In the genomic region with DNA sequence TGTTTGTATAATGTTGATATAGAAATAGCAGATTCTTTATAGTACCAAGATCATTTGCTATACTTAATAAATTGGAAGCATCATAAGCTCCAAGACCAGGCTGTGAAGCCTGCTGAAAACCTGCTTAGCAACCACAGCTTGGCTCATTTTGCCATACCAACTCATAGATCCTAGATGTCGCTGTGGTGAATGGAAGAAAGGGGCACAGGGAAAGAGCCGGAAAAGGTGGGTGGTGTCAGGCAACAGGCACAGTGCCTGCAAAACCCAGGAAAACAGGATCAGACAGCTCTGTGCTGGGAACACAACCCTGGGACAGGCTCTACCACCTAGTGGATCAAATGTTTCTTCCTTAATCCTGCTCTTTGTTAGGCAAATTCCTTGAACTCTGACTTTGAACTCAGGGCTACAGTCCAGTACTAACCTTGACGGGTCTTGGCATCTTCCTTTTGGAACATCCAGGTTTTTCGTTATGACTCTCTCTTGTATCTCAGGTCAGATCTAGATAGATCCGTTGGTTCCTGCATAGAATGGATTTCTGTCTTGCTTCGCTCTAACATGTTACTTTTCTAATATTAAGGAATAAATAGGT, we compare ENCODE assay signal across 8 cellular contexts. TPM values are rescaled to one million over a fixed set of nuclear protein-coding genes. Genes with fewer than 3 reads are reported as not detected.
DNase-seq lines count a peak whose midpoint lies in the region; FAIRE-seq and TF ChIP-seq lines count a peak whose summit lies in the region.

No MANE protein-coding gene starts in this region.

- CTCF ChIA-PET in mammary epithelial cell (lab: Charles Lee; ENCODE audit: low non-redundant PET): interaction anchor here (0.6 to 1.1 kb wide), 5 partner anchors 147 to 461 kb away, joined by 3 to 11 read pairs (median 3); no protein-coding TSS in a partner anchor

- DNase-seq in HuH-7.5 (ENCODE audit: low spot score): peak; percentile 13
- peak; percentile 84 for DNase-seq in mammary epithelial cell
- DNase-seq in keratinocyte (ENCODE audit: low read depth, low spot score): peak; percentile 38
- DNase-seq in stromal cell of bone marrow (ENCODE audit: low read depth): peak; percentile 40
- DNase-seq in NCI-H226: no peak
- no peak for DNase-seq in NK-92 (lab: John Stamatoyannopoulos, UW; ENCODE audit: unreplicated experiment)
- no peak for DNase-seq in activated CD4-positive, alpha-beta T cell treated with anti-CD3 and anti-CD28 coated beads for 1 hour
- no peak for DNase-seq in GM20000 (ENCODE audit: low spot score)

- H3K4me3 ChIP-seq in mammary epithelial cell (replicated peaks in 1 of 3; ENCODE audit: insufficient read depth in 1 of 3, low read depth in 2 of 3, low read length in 3 of 3) (no peak overlapping the region), keratinocyte (ENCODE audit: control insufficient read depth in 2 of 3, extremely low read depth in 1 of 3, insufficient read depth in 2 of 3, low read depth in 1 of 3, low read length in 3 of 3) (peak overlapping the region in 1 of 3 experiments; percentile 53)

- H3K36me3 ChIP-seq in mammary epithelial cell (ENCODE audit: insufficient read depth, low read length) (no peaks in the 10 kb centered on the region), keratinocyte (ENCODE audit: control insufficient read depth in 2 of 2, extremely low read depth in 1 of 2, insufficient read depth in 2 of 2, low read length in 2 of 2) (no peaks in the 10 kb centered on the region)

- H4K20me1 ChIP-seq in mammary epithelial cell (ENCODE audit: insufficient read depth, low read length): no peaks in the 10 kb centered on the region
- H4K20me1 ChIP-seq in keratinocyte (ENCODE audit: control insufficient read depth, extremely low read depth, insufficient read depth, low read length): no peaks in the 10 kb centered on the region

- peak; percentile 98 for FAIRE-seq in keratinocyte (lab: Jason Lieb, UNC)

- intact Hi-C loops in mammary epithelial cell (cut with micrococcal nuclease): loop anchor here (1.0 kb wide), 1 partner anchor 150 kb away; no protein-coding TSS in a partner anchor

- no peaks in the 10 kb centered on the region for H3K9me3 ChIP-seq in mammary epithelial cell (replicated peaks; ENCODE audit: insufficient read depth, low read length)
- H3K9me3 ChIP-seq in keratinocyte (ENCODE audit: control insufficient read depth, low read depth, low read length): no peaks in the 10 kb centered on the region

- 21% methylated on average over 6 of the region's 6 CpGs for WGBS in mammary epithelial cell (ENCODE audit: low coverage, missing lambda C conversion rate)

- H3K4me1 ChIP-seq in mammary epithelial cell (ENCODE audit: insufficient read depth, low read length) (peaks cover 10% of the 10 kb centered on the region), keratinocyte (ENCODE audit: control insufficient read depth, extremely low read depth, insufficient read depth, low read length) (peaks cover 24% of the 10 kb centered on the region)

- H3K27me3 ChIP-seq in mammary epithelial cell (ENCODE audit: insufficient read depth, low read length): no peaks in the 10 kb centered on the region
- H3K27me3 ChIP-seq in keratinocyte (ENCODE audit: control insufficient read depth, extremely low read depth, insufficient read depth, low read length): no peaks in the 10 kb centered on the region

- H3K9ac ChIP-seq in mammary epithelial cell (ENCODE audit: insufficient read depth, low read length) (no peak overlapping the region), keratinocyte (ENCODE audit: control insufficient read depth, extremely low read depth, insufficient read depth, low read length) (peak overlapping the region; percentile 53)

- H3K27ac ChIP-seq in mammary epithelial cell (ENCODE audit: insufficient read depth, low read depth, low read length) (no peak overlapping the region), keratinocyte (ENCODE audit: control insufficient read depth, insufficient read depth, low read length) (peak overlapping the region; percentile 53)

- TF ChIP-seq CTCF in mammary epithelial cell (conservative IDR thresholded peaks at IDR 0.05 in 1 of 2, IDR thresholded peaks at IDR 0.05 in 1 of 2; ENCODE audit: extremely low read depth in 1 of 2, insufficient read depth in 1 of 2, low read depth in 1 of 2, low read length in 2 of 2): peak; percentile 45 to 69
- TF ChIP-seq CTCF in keratinocyte (optimal IDR thresholded peaks at IDR 0.05 in 1 of 3, IDR thresholded peaks at IDR 0.05 in 1 of 3, conservative IDR thresholded peaks at IDR 0.05 in 1 of 3; ENCODE audit: extremely low read depth in 1 of 3, insufficient read depth in 2 of 3, low read length in 3 of 3): peak; percentile 63 to 73 (median 72)
- TF ChIP-seq CTCF in GM20000 (IDR thresholded peaks at IDR 0.05; ENCODE audit: extremely low read depth, missing control alignments): no peak

- H3K79me2 ChIP-seq in mammary epithelial cell (ENCODE audit: insufficient read depth, low read length) (peaks cover 5% of the 10 kb centered on the region), keratinocyte (ENCODE audit: control insufficient read depth, insufficient read depth, low read length) (no peaks in the 10 kb centered on the region)

- in situ Hi-C loops in mammary epithelial cell (cut with MboI; ENCODE audit: low sequenced_read_pairs in 2 of 2): loop anchor here in 1 of 2 donors (25.0 kb wide), 1 partner anchor 121 kb away; the partner anchor contains the start of gene RALBP1

- no TSS peak for BruUV-seq in mammary epithelial cell (replicated peaks; lab: Mats Ljungman, UMichigan)

- dilution Hi-C loops in mammary epithelial cell (cut with HindIII; ENCODE audit: low sequenced_read_pairs): no loop called here
- dilution Hi-C loops in keratinocyte (cut with MboI; ENCODE audit: extremely low pct_ligation_motif_present, low sequenced_read_pairs): no loop called here

- H3K4me2 ChIP-seq in mammary epithelial cell (ENCODE audit: insufficient read depth, low read depth, low read length): peak overlapping the region; percentile 64
- H3K4me2 ChIP-seq in keratinocyte (ENCODE audit: control insufficient read depth, extremely low read depth, insufficient read depth, low read depth, low read length): peak overlapping the region; percentile 87

- no peaks in the 10 kb centered on the region for H3K9me1 ChIP-seq in keratinocyte (ENCODE audit: control insufficient read depth, extremely low read depth, insufficient read depth, low read length)

- H2AFZ ChIP-seq in mammary epithelial cell (ENCODE audit: low read depth, low read length) (peak overlapping the region; percentile 62), keratinocyte (ENCODE audit: control insufficient read depth, low read length) (peak overlapping the region; percentile 94)

RNA-seq across cellular contexts. Expression of gene TWSG1, which starts 31.6 kb away (rescaled TPM):
- total RNA-seq in mammary epithelial cell: 10 to 100 TPM; 41.0 to 63.8 TPM
- 35.3 TPM for polyA plus RNA-seq in mammary epithelial cell
- polyA minus RNA-seq in mammary epithelial cell: 56.5 TPM
- polyA plus RNA-seq in keratinocyte: 34.2 to 46.9 TPM (median 44.0 TPM) in 3 replicates
- polyA plus RNA-seq in keratinocyte (2011; ENCODE audit: low read depth): 6.7 TPM
- 20.8 and 34.8 TPM in 2 replicates for polyA plus RNA-seq in keratinocyte (2011; cell fraction: cytosol; rRNA removed)
- polyA plus RNA-seq in keratinocyte (2011; cell fraction: nucleus; rRNA removed): 32.5 and 32.8 TPM in 2 replicates
- polyA plus RNA-seq in keratinocyte (2012; ENCODE audit: low replicate concordance): 14.2 and 32.3 TPM in 2 replicates
- 36.6 to 71.9 TPM (median 55.0 TPM) in 3 replicates for polyA minus RNA-seq in keratinocyte
- 24.6 TPM for polyA minus RNA-seq in keratinocyte (2011; cell fraction: cytosol; rRNA and poly(A)+ RNA removed)
- polyA minus RNA-seq in keratinocyte (2011; cell fraction: nucleus; rRNA and poly(A)+ RNA removed): 22.9 and 52.5 TPM in 2 replicates

Comparison
In these comparisons a context has a peak if more than half of its experiments do, and no peak if none do; other contexts are left out.
1. DNase-seq: peak in HuH-7.5 (single experiment), mammary epithelial cell (single experiment), keratinocyte (single experiment) and stromal cell of bone marrow (single experiment); none in NCI-H226 (single experiment), NK-92 (single experiment), activated CD4-positive, alpha-beta T cell treated with anti-CD3 and anti-CD28 coated beads for 1 hour (single experiment) and GM20000 (single experiment).